In the genomic region with DNA sequence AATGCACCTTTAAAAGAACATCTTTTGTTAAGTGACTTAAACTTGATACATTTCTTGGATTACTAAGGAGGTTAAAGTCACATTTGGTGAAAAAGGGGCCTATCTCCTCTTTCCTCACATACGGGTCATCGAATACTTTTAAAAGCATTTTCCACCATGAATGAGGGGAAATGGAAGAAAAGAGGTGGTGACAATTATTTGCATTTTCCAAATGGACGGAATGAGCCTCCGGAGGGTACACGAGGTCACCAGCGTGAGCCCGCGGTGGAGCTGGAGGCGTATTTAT, we compare ENCODE assay signal across 8 cellular contexts. TPM values are rescaled to one million over a fixed set of nuclear protein-coding genes. Genes with fewer than 3 reads are reported as not detected.
A peak's percentile ranks its signal among the peaks of the same experiment; 100 is the strongest.
DNase-seq lines count a peak whose midpoint lies in the region; ATAC-seq and TF ChIP-seq lines count a peak whose summit lies in the region.

No MANE protein-coding gene starts in this region.

- WGBS in liver, result 8% methylated on average over 9 of the region's 9 CpGs

- H3K27me3 ChIP-seq in adipocyte (replicated peaks; ENCODE audit: control insufficient read depth, insufficient read depth, low read length), result no peaks in the 10 kb centered on the region
- peaks cover 0 to 3% (median 1%) of the 10 kb centered on the region in 4 donors for H3K27me3 ChIP-seq in liver (ENCODE audit: control insufficient read depth in 4 of 4, insufficient read depth in 4 of 4, low read length in 3 of 4)

- peak overlapping the region; percentile 89 to 95 for H3K27ac ChIP-seq in liver (ENCODE audit: low read depth in 1 of 2, low read length in 2 of 2)

- H3K9me3 ChIP-seq in adipocyte (ENCODE audit: control insufficient read depth, low read length), result no peaks in the 10 kb centered on the region
- no peaks in the 10 kb centered on the region for H3K9me3 ChIP-seq in liver (ENCODE audit: control insufficient read depth in 4 of 4, low read length in 3 of 4)

- peaks cover 36% of the 10 kb centered on the region for H3K4me1 Mint-ChIP-seq in activated naive CD4-positive, alpha-beta T cell treated with anti-CD3 and anti-CD28 coated beads, Interleukin-2, amount 50 U/mL, for 24 hours
- H3K4me1 Mint-ChIP-seq in type B pancreatic cell (ENCODE audit: unreplicated experiment), result peaks cover 44% of the 10 kb centered on the region

- no peaks in the 10 kb centered on the region for H3K9me3 Mint-ChIP-seq in activated naive CD4-positive, alpha-beta T cell treated with anti-CD3 and anti-CD28 coated beads, Interleukin-2, amount 50 U/mL, for 24 hours
- H3K9me3 Mint-ChIP-seq in type B pancreatic cell, result no peaks in the 10 kb centered on the region

- H3K36me3 ChIP-seq in adipocyte (ENCODE audit: control insufficient read depth, insufficient read depth, low read length, severe bottlenecking) (no peaks in the 10 kb centered on the region), liver (ENCODE audit: control insufficient read depth in 4 of 4, insufficient read depth in 3 of 4, low read depth in 1 of 4, low read length in 3 of 4) (no peaks in the 10 kb centered on the region)

- H3K27ac Mint-ChIP-seq in activated naive CD4-positive, alpha-beta T cell treated with anti-CD3 and anti-CD28 coated beads, Interleukin-2, amount 50 U/mL, for 24 hours, result peak overlapping the region; percentile 81
- H3K27ac Mint-ChIP-seq in type B pancreatic cell, result peak overlapping the region; percentile 95

- DNase-seq in activated naive CD4-positive, alpha-beta T cell treated with Interleukin-2 at 50 U/mL for 16 hours, result no peak
- DNase-seq in adipocyte (ENCODE audit: low read depth) (no peak), type B pancreatic cell (ENCODE audit: extremely low spot score, unreplicated experiment) (no peak), anterior cingulate cortex (lab: John Stamatoyannopoulos, UW) (no peak)

- H3K27me3 Mint-ChIP-seq in activated naive CD4-positive, alpha-beta T cell treated with anti-CD3 and anti-CD28 coated beads, Interleukin-2, amount 50 U/mL, for 24 hours, result peaks cover 23% of the 10 kb centered on the region
- no peaks in the 10 kb centered on the region for H3K27me3 Mint-ChIP-seq in type B pancreatic cell

- peaks cover 14% of the 10 kb centered on the region for H3K4me1 ChIP-seq in adipocyte (ENCODE audit: control insufficient read depth, insufficient read depth, low read length)
- peaks cover 2 to 17% (median 13%) of the 10 kb centered on the region in 4 donors for H3K4me1 ChIP-seq in liver (ENCODE audit: control insufficient read depth in 4 of 4, insufficient read depth in 4 of 4, low read length in 3 of 4)

- TF ChIP-seq CTCF in liver (IDR thresholded peaks at IDR 0.05; ENCODE audit: low read depth, low read length, missing input control) (no peak), type B pancreatic cell (conservative IDR thresholded peaks at IDR 0.05) (no peak)

- H3K9ac ChIP-seq in adipocyte (ENCODE audit: low read length) (peak overlapping the region; percentile 97), liver (ENCODE audit: low read depth in 1 of 2, low read length in 2 of 2) (peak overlapping the region; percentile 23 to 80)

- peak overlapping the region; percentile 87 for H3K4me3 Mint-ChIP-seq in activated naive CD4-positive, alpha-beta T cell treated with anti-CD3 and anti-CD28 coated beads, Interleukin-2, amount 50 U/mL, for 24 hours
- H3K4me3 Mint-ChIP-seq in type B pancreatic cell, result peak overlapping the region; percentile 93

- H3K4me3 ChIP-seq in adipocyte (ENCODE audit: low read length), result peak overlapping the region; percentile 92
- H3K4me3 ChIP-seq in liver (ENCODE audit: low read depth in 1 of 3, low read length in 3 of 3), result peak overlapping the region; percentile 59 to 91 (median 81)

- no peak for ATAC-seq in GM21529 (IDR thresholded peaks at IDR 0.05; ENCODE audit: unreplicated experiment)
- no peak for ATAC-seq in GM18498 (IDR thresholded peaks at IDR 0.05; ENCODE audit: unreplicated experiment)

- H3K36me3 Mint-ChIP-seq in activated naive CD4-positive, alpha-beta T cell treated with anti-CD3 and anti-CD28 coated beads, Interleukin-2, amount 50 U/mL, for 24 hours, result no peaks in the 10 kb centered on the region
- peaks cover 9% of the 10 kb centered on the region for H3K36me3 Mint-ChIP-seq in type B pancreatic cell

- TF ChIP-seq RAD21 in liver (IDR thresholded peaks at IDR 0.05), result no peak

TF ChIP-seq in liver, 16 proteins besides CTCF, POLR2A, EP300 and RAD21:
- TF ChIP-seq RXRA (IDR thresholded peaks at IDR 0.05), result peak in 1 of 2 donors; percentile 57
- TF ChIP-seq, protein P1, sequence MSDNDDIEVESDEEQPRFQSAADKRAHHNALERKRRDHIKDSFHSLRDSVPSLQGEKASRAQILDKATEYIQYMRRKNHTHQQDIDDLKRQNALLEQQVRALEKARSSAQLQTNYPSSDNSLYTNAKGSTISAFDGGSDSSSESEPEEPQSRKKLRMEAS (IDR thresholded peaks at IDR 0.05), result peak; percentile 37
- TF ChIP-seq, protein P2, sequence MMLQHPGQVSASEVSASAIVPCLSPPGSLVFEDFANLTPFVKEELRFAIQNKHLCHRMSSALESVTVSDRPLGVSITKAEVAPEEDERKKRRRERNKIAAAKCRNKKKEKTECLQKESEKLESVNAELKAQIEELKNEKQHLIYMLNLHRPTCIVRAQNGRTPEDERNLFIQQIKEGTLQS (IDR thresholded peaks at IDR 0.05), result no peak
- TF ChIP-seq NR2F2 (IDR thresholded peaks at IDR 0.05), result no peak
- TF ChIP-seq SP1 (IDR thresholded peaks at IDR 0.05), result no peak
- TF ChIP-seq FOXA2 (IDR thresholded peaks at IDR 0.05), result no peak
- no peak for TF ChIP-seq HNF4A (conservative IDR thresholded peaks at IDR 0.05)
- TF ChIP-seq, protein P3, sequence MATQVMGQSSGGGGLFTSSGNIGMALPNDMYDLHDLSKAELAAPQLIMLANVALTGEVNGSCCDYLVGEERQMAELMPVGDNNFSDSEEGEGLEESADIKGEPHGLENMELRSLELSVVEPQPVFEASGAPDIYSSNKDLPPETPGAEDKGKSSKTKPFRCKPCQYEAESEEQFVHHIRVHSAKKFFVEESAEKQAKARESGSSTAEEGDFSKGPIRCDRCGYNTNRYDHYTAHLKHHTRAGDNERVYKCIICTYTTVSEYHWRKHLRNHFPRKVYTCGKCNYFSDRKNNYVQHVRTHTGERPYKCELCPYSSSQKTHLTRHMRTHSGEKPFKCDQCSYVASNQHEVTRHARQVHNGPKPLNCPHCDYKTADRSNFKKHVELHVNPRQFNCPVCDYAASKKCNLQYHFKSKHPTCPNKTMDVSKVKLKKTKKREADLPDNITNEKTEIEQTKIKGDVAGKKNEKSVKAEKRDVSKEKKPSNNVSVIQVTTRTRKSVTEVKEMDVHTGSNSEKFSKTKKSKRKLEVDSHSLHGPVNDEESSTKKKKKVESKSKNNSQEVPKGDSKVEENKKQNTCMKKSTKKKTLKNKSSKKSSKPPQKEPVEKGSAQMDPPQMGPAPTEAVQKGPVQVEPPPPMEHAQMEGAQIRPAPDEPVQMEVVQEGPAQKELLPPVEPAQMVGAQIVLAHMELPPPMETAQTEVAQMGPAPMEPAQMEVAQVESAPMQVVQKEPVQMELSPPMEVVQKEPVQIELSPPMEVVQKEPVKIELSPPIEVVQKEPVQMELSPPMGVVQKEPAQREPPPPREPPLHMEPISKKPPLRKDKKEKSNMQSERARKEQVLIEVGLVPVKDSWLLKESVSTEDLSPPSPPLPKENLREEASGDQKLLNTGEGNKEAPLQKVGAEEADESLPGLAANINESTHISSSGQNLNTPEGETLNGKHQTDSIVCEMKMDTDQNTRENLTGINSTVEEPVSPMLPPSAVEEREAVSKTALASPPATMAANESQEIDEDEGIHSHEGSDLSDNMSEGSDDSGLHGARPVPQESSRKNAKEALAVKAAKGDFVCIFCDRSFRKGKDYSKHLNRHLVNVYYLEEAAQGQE (IDR thresholded peaks at IDR 0.05), result no peak
- no peak for TF ChIP-seq YY1 (IDR thresholded peaks at IDR 0.05)
- TF ChIP-seq ZBTB33 (IDR thresholded peaks at IDR 0.05), result peak; percentile 12
- TF ChIP-seq GABPA (IDR thresholded peaks at IDR 0.05 in 1 of 2, conservative IDR thresholded peaks at IDR 0.05 in 1 of 2), result no peak

RNA-seq across cellular contexts. Expression of gene BMPR1A, which starts 1.0 kb away (rescaled TPM):
- total RNA-seq in liver (10 to 100 TPM; 12.1 to 16.0 TPM), type B pancreatic cell (ENCODE audit: low replicate concordance) (63.3 and 84.7 TPM in 2 replicates)
- 1 to 10 TPM; 2.2 to 5.7 TPM for polyA plus RNA-seq in liver
